Comparison of ENCODE assay signal across 14 cellular contexts in the genomic region with DNA sequence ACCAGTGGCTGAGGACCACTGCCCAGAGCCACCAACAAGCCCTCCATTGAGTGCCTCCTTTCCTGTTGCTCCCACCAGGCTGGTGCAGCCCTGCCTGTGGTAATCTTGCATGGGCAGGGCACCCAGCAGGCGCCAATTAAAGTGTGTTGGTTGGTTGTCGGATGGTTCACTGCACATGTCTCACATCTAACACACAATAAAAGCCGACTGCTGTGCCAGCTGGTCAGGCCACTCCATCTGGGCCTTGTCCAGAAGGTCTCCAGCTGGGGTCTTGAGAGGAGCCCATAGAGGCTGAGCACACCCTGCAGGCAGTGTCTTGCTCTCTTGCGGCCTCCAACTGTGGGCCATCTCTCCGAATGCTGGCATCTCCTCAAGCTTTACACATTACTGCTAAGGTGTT.
"Had no signal": no experiment of that assay in that cellular context is flagged by ENCODE, and none has a peak within 500 bp of the region (broad histone marks: within the 10 kb centered on the region; RNA-seq: fewer than 3 reads in every experiment).

No MANE protein-coding gene starts in this region.

- H3K9me3 Mint-ChIP-seq: activated T-helper 17 cell treated with anti-CD3 and anti-CD28 coated beads, Interleukin-2, amount 50 U/mL, for 72 hours had no signal

- DNase-seq: activated CD4-positive, alpha-beta T cell treated with anti-CD3 and anti-CD28 coated beads, Interleukin-2, amount 50 U/mL, for 48 hours; activated naive CD4-positive, alpha-beta T cell treated with Interleukin-2 at 50 U/mL for 16 hours; dermis blood vessel endothelial cell; effector memory CD8-positive, alpha-beta T cell; gastrocnemius medialis; left colon; lower lobe of right lung; ovary; stimulated activated CD4-positive, alpha-beta T cell treated with anti-CD3 and anti-CD28 coated beads, Interleukin-1b, Interleukin-23, amount 100 ng/mL, for 48 hours; stomach; T1000; testis; upper lobe of left lung had no signal

- H3K4me1 Mint-ChIP-seq: activated T-helper 17 cell treated with anti-CD3 and anti-CD28 coated beads, Interleukin-2, amount 50 U/mL, for 72 hours had no signal

- H3K4me3 Mint-ChIP-seq: activated T-helper 17 cell treated with anti-CD3 and anti-CD28 coated beads, Interleukin-2, amount 50 U/mL, for 72 hours; effector memory CD8-positive, alpha-beta T cell had no signal

- H3K27me3 Mint-ChIP-seq: activated T-helper 17 cell treated with anti-CD3 and anti-CD28 coated beads, Interleukin-2, amount 50 U/mL, for 72 hours; effector memory CD8-positive, alpha-beta T cell had no signal

- H3K27ac Mint-ChIP-seq: activated T-helper 17 cell treated with anti-CD3 and anti-CD28 coated beads, Interleukin-2, amount 50 U/mL, for 72 hours; effector memory CD8-positive, alpha-beta T cell had no signal
